ENCODE assay signal across 21 cellular contexts in genomic region chr13:112648101-112648500, GRCh38. TPM values are rescaled to one million over a fixed set of nuclear protein-coding genes. Genes with fewer than 3 reads are reported as not detected.
DNase-seq lines count a peak whose midpoint lies in the region; ATAC-seq and TF ChIP-seq lines count a peak whose summit lies in the region.
"Had no signal": no experiment of that assay in that cellular context is flagged by ENCODE, and none has a peak within 500 bp of the region (broad histone marks: within the 10 kb centered on the region; RNA-seq: fewer than 3 reads in every experiment).

No MANE protein-coding gene starts in this region.

- H3K4me1 ChIP-seq in HEK293 (ENCODE audit: control insufficient read depth, insufficient read depth, low read length) = peaks cover 7% of the 10 kb centered on the region; the same call in 1 of the 2 replicates
- peaks cover 7% of the 10 kb centered on the region for H3K4me1 ChIP-seq in lower lobe of right lung
- H3K4me1 ChIP-seq: SJCRH30 had no signal

- H3K27me3 ChIP-seq in lower lobe of right lung (ENCODE audit: low read depth) = no peaks in the 10 kb centered on the region
- H3K27me3 ChIP-seq: BE2C, SJCRH30 had no signal

- H3K27me3 Mint-ChIP-seq in chondrocyte (ENCODE audit: low read depth) (peaks cover 11% of the 10 kb centered on the region), mesothelial cell of epicardium (ENCODE audit: low read depth) (no peaks in the 10 kb centered on the region)

- no peak overlapping the region for H3K4me3 Mint-ChIP-seq in chondrocyte (ENCODE audit: unreplicated experiment)
- H3K4me3 Mint-ChIP-seq in mesothelial cell of epicardium = no peak overlapping the region

- no peaks in the 10 kb centered on the region for H3K9me3 ChIP-seq in HEK293 (ENCODE audit: control insufficient read depth, insufficient read depth, low read depth, low read length)
- H3K9me3 ChIP-seq in lower lobe of right lung = no peaks in the 10 kb centered on the region
- H3K9me3 ChIP-seq: BE2C, SJCRH30 had no signal

- H3K27ac ChIP-seq in HEK293 (ENCODE audit: extremely low read depth, low read depth, low read length) (no peak overlapping the region), lower lobe of right lung (no peak overlapping the region)
- H3K27ac ChIP-seq: KMS-11, SJCRH30 had no signal

- peaks cover 20% of the 10 kb centered on the region for H3K4me1 Mint-ChIP-seq in chondrocyte (ENCODE audit: low read depth)
- H3K4me1 Mint-ChIP-seq in mesothelial cell of epicardium = peaks cover 28% of the 10 kb centered on the region

- TF ChIP-seq CTCF in HEK293 (tag by site-specific recombination; IDR thresholded peaks at IDR 0.05) = no peak
- no peak for TF ChIP-seq CTCF in chondrocyte (IDR thresholded peaks at IDR 0.05)
- no peak for TF ChIP-seq CTCF in lower lobe of right lung (IDR thresholded peaks at IDR 0.05)
- no peak for TF ChIP-seq CTCF in mesothelial cell of epicardium (IDR thresholded peaks at IDR 0.05; ENCODE audit: unreplicated experiment)

- H3K27ac Mint-ChIP-seq in chondrocyte (ENCODE audit: unreplicated experiment) (no peak overlapping the region), mesothelial cell of epicardium (no peak overlapping the region)

- H3K4me3 ChIP-seq in HEK293 (ENCODE audit: low read depth, low read length) = no peak overlapping the region
- no peak overlapping the region for H3K4me3 ChIP-seq in lower lobe of right lung
- H3K4me3 ChIP-seq: SJCRH30 had no signal

- CTCF ChIA-PET in HEK293 (lab: Yijun Ruan, JAX) = no interaction called here

- peak; percentile 47 for DNase-seq in chondrocyte (ENCODE audit: low spot score)
- DNase-seq in lower lobe of right lung = peak; percentile 20
- DNase-seq in sciatic nerve (ENCODE audit: low spot score) = peak; percentile 31
- no peak for DNase-seq in NCI-H345 treated with DMSO at 0.1 percent for 48 hours (lab: John Stamatoyannopoulos, UW; ENCODE audit: unreplicated experiment)
- DNase-seq in mesothelial cell of epicardium (ENCODE audit: low spot score in 2 of 2, unreplicated experiment in 2 of 2) = no peak
- DNase-seq: BE2C; EL; H7; IMR-90; NCI-H1092 treated with DMSO at 0.1 percent for 48 hours; NCI-H1436 treated with DMSO at 0.1 percent for 48 hours; NCI-H2029 treated with DMSO at 0.1 percent for 48 hours; NCI-H226; NCI-H524; NCI-H774; NK-92 treated with Interleukin-12 subunit alpha and Interleukin-12 subunit beta, amount 100 ng/mL, for 24 hours; SJCRH30 had no signal

- H3K36me3 Mint-ChIP-seq in chondrocyte (ENCODE audit: low read depth) (no peaks in the 10 kb centered on the region), mesothelial cell of epicardium (no peaks in the 10 kb centered on the region)

- H3K36me3 ChIP-seq in HEK293 (ENCODE audit: control insufficient read depth in 2 of 2, insufficient read depth in 1 of 2, low read length in 2 of 2) = no peaks in the 10 kb centered on the region
- no peaks in the 10 kb centered on the region for H3K36me3 ChIP-seq in lower lobe of right lung
- H3K36me3 ChIP-seq: BE2C, SJCRH30 had no signal

- H3K9me3 Mint-ChIP-seq in chondrocyte (ENCODE audit: low read depth) (no peaks in the 10 kb centered on the region), mesothelial cell of epicardium (no peaks in the 10 kb centered on the region)

- no peak for ATAC-seq in lower lobe of right lung
- ATAC-seq in sciatic nerve = no peak
- no peak for ATAC-seq in HG03571 (IDR thresholded peaks at IDR 0.05; ENCODE audit: unreplicated experiment)
- ATAC-seq: Panc1 had no signal

- intact Hi-C loops in lower lobe of right lung (cut with DNase I) = no loop called here
- intact Hi-C loops in sciatic nerve (cut with DNase I) = loop anchor here (10.0 kb wide), 1 partner anchor 227 kb away; no protein-coding TSS in a partner anchor

- POLR2A ChIA-PET in HEK293 (lab: Yijun Ruan, JAX) = no interaction called here

TF ChIP-seq in HEK293, 187 proteins besides CTCF, POLR2A, EP300 and RAD21:
- TF ChIP-seq, protein P1, sequence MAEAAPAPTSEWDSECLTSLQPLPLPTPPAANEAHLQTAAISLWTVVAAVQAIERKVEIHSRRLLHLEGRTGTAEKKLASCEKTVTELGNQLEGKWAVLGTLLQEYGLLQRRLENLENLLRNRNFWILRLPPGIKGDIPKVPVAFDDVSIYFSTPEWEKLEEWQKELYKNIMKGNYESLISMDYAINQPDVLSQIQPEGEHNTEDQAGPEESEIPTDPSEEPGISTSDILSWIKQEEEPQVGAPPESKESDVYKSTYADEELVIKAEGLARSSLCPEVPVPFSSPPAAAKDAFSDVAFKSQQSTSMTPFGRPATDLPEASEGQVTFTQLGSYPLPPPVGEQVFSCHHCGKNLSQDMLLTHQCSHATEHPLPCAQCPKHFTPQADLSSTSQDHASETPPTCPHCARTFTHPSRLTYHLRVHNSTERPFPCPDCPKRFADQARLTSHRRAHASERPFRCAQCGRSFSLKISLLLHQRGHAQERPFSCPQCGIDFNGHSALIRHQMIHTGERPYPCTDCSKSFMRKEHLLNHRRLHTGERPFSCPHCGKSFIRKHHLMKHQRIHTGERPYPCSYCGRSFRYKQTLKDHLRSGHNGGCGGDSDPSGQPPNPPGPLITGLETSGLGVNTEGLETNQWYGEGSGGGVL (tag by site-specific recombination; IDR thresholded peaks at IDR 0.05) = no peak
- TF ChIP-seq ZNF184 (tag by site-specific recombination; IDR thresholded peaks at IDR 0.05) (no peak), ZIC2 (tag by site-specific recombination; IDR thresholded peaks at IDR 0.05) (peak; percentile 97), GLIS1 (tag by site-specific recombination; IDR thresholded peaks at IDR 0.05) (peak; percentile 96), IKZF3 (tag by site-specific recombination; IDR thresholded peaks at IDR 0.05) (no peak), ZNF423 (tag by site-specific recombination; IDR thresholded peaks at IDR 0.05) (peak; percentile 84), FEZF1 (tag by site-specific recombination; IDR thresholded peaks at IDR 0.05) (no peak), ZSCAN4 (tag by site-specific recombination; IDR thresholded peaks at IDR 0.05) (no peak), ZSCAN23 (tag by site-specific recombination; IDR thresholded peaks at IDR 0.05) (no peak), ZNF521 (tag by site-specific recombination; IDR thresholded peaks at IDR 0.05) (no peak), YY1 (tag by site-specific recombination; IDR thresholded peaks at IDR 0.05) (no peak), ZNF76 (tag by site-specific recombination; IDR thresholded peaks at IDR 0.05; ENCODE audit: borderline replicate concordance, low read depth) (no peak)

RNA-seq across cellular contexts. Expression of gene ATP11A, which starts 41.7 kb away (rescaled TPM):
- total RNA-seq in chondrocyte (13.1 to 22.2 TPM (median 15.4 TPM) in 3 replicates), lower lobe of right lung (281 TPM), sciatic nerve (75.6 TPM), mesothelial cell of epicardium (107 to 114 TPM (median 112 TPM) in 3 replicates)

Comparison
In these comparisons a context has a peak if more than half of its experiments do, and no peak if none do; other contexts are left out.
1. DNase-seq: peak in chondrocyte (single experiment), lower lobe of right lung (single experiment) and sciatic nerve (single experiment); none in NCI-H345 treated with DMSO at 0.1 percent for 48 hours (single experiment) and mesothelial cell of epicardium (0 of 2).